In genomic region chr15:94722025-94722636, GRCh38 we compare ENCODE assay signal across 26 cellular contexts.
A peak's percentile ranks its signal among the peaks of the same experiment; 100 is the strongest.
DNase-seq lines count a peak whose midpoint lies in the region; ATAC-seq and TF ChIP-seq lines count a peak whose summit lies in the region.
"Had no signal": no experiment of that assay in that cellular context is flagged by ENCODE, and none has a peak within 500 bp of the region (broad histone marks: within the 10 kb centered on the region; RNA-seq: fewer than 3 reads in every experiment).

No MANE protein-coding gene starts in this region.

- no peak overlapping the region for H3K27ac Mint-ChIP-seq in natural killer cell
- H3K27ac Mint-ChIP-seq: CD8-positive, alpha-beta T cell had no signal

- H3K4me3 Mint-ChIP-seq in natural killer cell: no peak overlapping the region
- H3K4me3 Mint-ChIP-seq: CD8-positive, alpha-beta T cell had no signal

- no peaks in the 10 kb centered on the region for H3K36me3 Mint-ChIP-seq in natural killer cell
- H3K36me3 Mint-ChIP-seq: CD8-positive, alpha-beta T cell had no signal

- TF ChIP-seq CTCF in epithelial cell of esophagus (IDR thresholded peaks at IDR 0.05; ENCODE audit: insufficient read depth, low read depth, low read length, missing control alignments) (no peak), natural killer cell (IDR thresholded peaks at IDR 0.05) (no peak)

- H3K4me3 ChIP-seq in epithelial cell of esophagus (ENCODE audit: low read length): no peak overlapping the region
- H3K4me3 ChIP-seq: BLaER1 treated with 17β-estradiol and CSF1 and Interleukin-3, amounts not matched to agents 10 nM and 100 nM; K562; SK-N-MC had no signal

- no peaks in the 10 kb centered on the region for H3K9me3 Mint-ChIP-seq in natural killer cell
- H3K9me3 Mint-ChIP-seq: CD8-positive, alpha-beta T cell had no signal

- no peak for ATAC-seq in natural killer cell
- ATAC-seq: CD8-positive, alpha-beta T cell; K562 had no signal

- H3K27me3 Mint-ChIP-seq in natural killer cell (ENCODE audit: low read depth in 2 of 2): peaks cover 14 to 29% of the 10 kb centered on the region in 2 donors

- peak; percentile 1 for DNase-seq in NCI-H748 (lab: John Stamatoyannopoulos, UW; ENCODE audit: unreplicated experiment)
- no peak for DNase-seq in NCI-H748 treated with DMSO at 0.1 percent for 48 hours (lab: John Stamatoyannopoulos, UW)
- peak; percentile 85 for DNase-seq in NCI-H69 (lab: John Stamatoyannopoulos, UW)
- DNase-seq in epithelial cell of esophagus (ENCODE audit: low read depth): peak; percentile 73
- DNase-seq in COLO668 (lab: John Stamatoyannopoulos, UW; ENCODE audit: unreplicated experiment): no peak
- DNase-seq in HCEC 1CT: no peak
- no peak for DNase-seq in natural killer cell
- DNase-seq: 8988T; Calu3; CD8-positive, alpha-beta T cell; DMS53; GF-D8; GOT3; MM.1S; NCI-H1048; NCI-H1417 treated with DMSO at 0.1 percent for 48 hours; NCI-H187; NCI-H2107; NCI-H226; NCI-H510A treated with DMSO at 0.1 percent for 48 hours; OCI-M1; SHP77; T-helper 2 cell had no signal

- intact Hi-C loops in natural killer cell (cut with micrococcal nuclease): no loop called here

- no peaks in the 10 kb centered on the region for H3K4me1 Mint-ChIP-seq in natural killer cell

Comparison
In these comparisons a context has a peak if more than half of its experiments do, and no peak if none do; other contexts are left out.
1. DNase-seq: peak in NCI-H748 (single experiment), NCI-H69 (single experiment) and epithelial cell of esophagus (single experiment); none in NCI-H748 treated with DMSO at 0.1 percent for 48 hours (single experiment), COLO668 (single experiment), HCEC 1CT (single experiment) and natural killer cell (single experiment).